Comparison of ENCODE assay signal across 8 cellular contexts in the genomic region with DNA sequence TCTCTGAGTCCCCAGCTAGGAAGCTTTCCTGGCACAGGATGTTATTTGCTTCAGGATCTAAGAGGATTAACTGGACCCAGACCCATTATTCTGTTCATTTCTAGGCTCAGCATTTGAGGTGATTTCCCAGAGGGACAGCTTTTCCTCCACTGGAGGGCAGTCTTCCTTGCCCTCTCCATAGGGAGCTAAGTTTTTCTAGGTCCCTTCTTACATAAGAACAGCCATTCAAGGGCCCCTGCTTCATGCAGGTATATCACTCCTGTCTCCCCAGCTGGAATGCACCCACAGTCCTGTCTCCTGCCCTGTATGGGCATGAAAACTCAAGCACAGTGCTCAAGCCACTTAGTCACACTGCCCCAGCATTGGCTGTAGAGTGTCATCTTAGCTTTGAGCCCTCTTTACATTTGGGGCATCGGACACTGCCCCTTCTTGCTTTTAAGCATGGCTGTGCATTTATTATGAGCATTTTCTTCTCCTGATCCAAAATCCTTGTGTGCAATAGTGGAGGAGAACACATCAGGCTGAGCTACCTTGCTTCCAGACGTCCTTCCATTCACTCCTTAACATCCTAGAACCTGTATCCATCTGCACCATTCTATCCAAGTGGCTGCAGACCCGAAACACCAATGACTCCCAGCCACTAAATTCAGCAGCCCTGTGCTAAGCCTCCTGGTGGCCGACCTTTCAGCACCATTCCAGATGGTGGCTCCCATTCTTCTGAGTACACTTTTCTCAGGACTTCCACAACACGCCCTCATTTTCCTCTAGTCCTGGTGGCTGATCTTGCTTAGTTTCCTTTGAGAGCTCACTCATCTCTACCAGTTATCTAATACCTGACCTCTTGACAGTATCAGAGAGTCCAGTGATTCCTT.
A peak's percentile ranks its signal among the peaks of the same experiment; 100 is the strongest.
DNase-seq lines count a peak whose midpoint lies in the region; ATAC-seq and TF ChIP-seq lines count a peak whose summit lies in the region.

No MANE protein-coding gene starts in this region.

- H3K4me3 ChIP-seq in WI38 (ENCODE audit: low read depth, low read length), result no peak overlapping the region

- TF ChIP-seq CTCF in AG09319 (IDR thresholded peaks at IDR 0.05; ENCODE audit: low read depth, low read length) (peak; percentile 61), WI38 (IDR thresholded peaks at IDR 0.05; ENCODE audit: low read depth, low read length) (peak; percentile 62)

- DNase-seq in AG09319 (ENCODE audit: extremely low read depth, low read depth), result no peak
- peak; percentile 59 for DNase-seq in H4 (ENCODE audit: low spot score)
- DNase-seq in left lobe of liver (ENCODE audit: low spot score), result no peak
- DNase-seq in posterior cingulate gyrus, result no peak
- DNase-seq in kidney glomerular epithelial cell (lab: John Stamatoyannopoulos, UW), result no peak
- no peak for DNase-seq in NCI-H774 (lab: John Stamatoyannopoulos, UW)

- ATAC-seq in left lobe of liver, result peak; percentile 77
- ATAC-seq in HG02642 (IDR thresholded peaks at IDR 0.05; ENCODE audit: poor library complexity, unreplicated experiment), result no peak

- intact Hi-C loops in posterior cingulate gyrus (cut with DNase I), result no loop called here
